8 cellular contexts compared by ENCODE assay signal in the genomic region with DNA sequence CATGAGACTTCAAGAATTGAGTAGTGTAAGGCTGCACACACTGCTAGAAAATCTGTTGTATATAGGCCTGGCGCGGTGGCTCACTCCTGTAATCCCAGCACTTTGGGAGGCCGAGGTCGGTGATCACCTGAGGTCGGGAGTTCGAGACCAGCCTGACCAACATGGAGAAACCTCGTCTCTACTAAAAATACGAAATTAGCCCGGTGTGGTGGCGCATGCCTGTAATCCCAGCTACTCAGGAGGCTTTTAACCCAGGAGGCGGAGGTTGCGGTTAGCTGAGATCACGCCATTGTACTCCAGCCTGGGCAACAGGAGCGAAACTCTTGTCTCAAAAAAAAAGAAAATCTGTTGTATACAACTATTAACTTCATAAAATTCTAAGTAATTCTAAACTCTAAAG. TPM values are rescaled to one million over a fixed set of nuclear protein-coding genes. Genes with fewer than 3 reads are reported as not detected.
DNase-seq lines count a peak whose midpoint lies in the region; ATAC-seq, FAIRE-seq and TF ChIP-seq lines count a peak whose summit lies in the region.
"Not testable (repeated sequence)": the region's sequence is repeated elsewhere in the genome, so short reads cannot be mapped to it uniquely, and the experiment has no call there.

No MANE protein-coding gene starts in this region.

- H3K27me3 ChIP-seq in CD4-positive, alpha-beta T cell (ENCODE audit: control insufficient read depth, insufficient read depth, low read length); ascending aorta; endothelial cell of umbilical vein (ENCODE audit: control insufficient read depth in 2 of 2, insufficient read depth in 2 of 2, low read length in 2 of 2); keratinocyte (ENCODE audit: control insufficient read depth, extremely low read depth, insufficient read depth, low read length); neutrophil; subcutaneous abdominal adipose tissue (ENCODE audit: control insufficient read depth in 5 of 5, insufficient read depth in 4 of 5, low read length in 5 of 5): not testable (repeated sequence)

- not testable (repeated sequence) for H3K9ac ChIP-seq in endothelial cell of umbilical vein (replicated peaks; ENCODE audit: extremely low read depth, insufficient read depth, low read length)
- peak overlapping the region; percentile 91 for H3K9ac ChIP-seq in keratinocyte (ENCODE audit: control insufficient read depth, extremely low read depth, insufficient read depth, low read length)
- peak overlapping the region in 1 of 5 donors; percentile 93 for H3K9ac ChIP-seq in subcutaneous abdominal adipose tissue (ENCODE audit: low read length in 5 of 5)

- CTCF ChIA-PET in CD4-positive, alpha-beta T cell (lab: Charles Lee), result not testable (repeated sequence)
- CTCF ChIA-PET in endothelial cell of umbilical vein (lab: Charles Lee), result interaction anchor here (1.6 kb wide), 1 partner anchor 12 kb away, joined by 8 read pairs; no protein-coding TSS in a partner anchor

- TF ChIP-seq POLR2A in endothelial cell of umbilical vein (IDR thresholded peaks at IDR 0.05; ENCODE audit: low read depth, low read length), result not testable (repeated sequence)

- not testable (repeated sequence) for FAIRE-seq in endothelial cell of umbilical vein (lab: Jason Lieb, UNC); keratinocyte (lab: Jason Lieb, UNC)

- not testable (repeated sequence) for TF ChIP-seq CTCF in CD4-positive, alpha-beta T cell (IDR thresholded peaks at IDR 0.05); VCaP (conservative IDR thresholded peaks at IDR 0.05); ascending aorta (IDR thresholded peaks at IDR 0.05); endothelial cell of umbilical vein (IDR thresholded peaks at IDR 0.05; ENCODE audit: extremely low read depth in 1 of 2, insufficient read depth in 1 of 2, low read depth in 1 of 2, low read length in 2 of 2); keratinocyte (optimal IDR thresholded peaks at IDR 0.05 in 1 of 3, IDR thresholded peaks at IDR 0.05 in 1 of 3, conservative IDR thresholded peaks at IDR 0.05 in 1 of 3; ENCODE audit: extremely low read depth in 1 of 3, insufficient read depth in 2 of 3, low read length in 3 of 3); neutrophil (IDR thresholded peaks at IDR 0.05)

- H3K4me3 Mint-ChIP-seq in CD4-positive, alpha-beta T cell, result peak overlapping the region; percentile 99
- H3K4me3 Mint-ChIP-seq in IgD-negative memory B cell, result peak overlapping the region; percentile 94 to 100 (median 98)

- not testable (repeated sequence) for DNase-seq in CD4-positive, alpha-beta T cell; ascending aorta (ENCODE audit: low spot score in 2 of 2); endothelial cell of umbilical vein (ENCODE audit: low read depth, low spot score); keratinocyte (ENCODE audit: low read depth, low spot score)

- H3K4me1 ChIP-seq in ascending aorta (peaks cover 0 to 20% of the 10 kb centered on the region in 2 donors), endothelial cell of umbilical vein (ENCODE audit: control insufficient read depth, extremely low read depth, insufficient read depth, low read length) (peaks cover 25% of the 10 kb centered on the region), keratinocyte (ENCODE audit: control insufficient read depth, extremely low read depth, insufficient read depth, low read length) (peaks cover 26% of the 10 kb centered on the region), neutrophil (ENCODE audit: control insufficient read depth in 1 of 2, insufficient read depth in 1 of 2, low read depth in 1 of 2, low read length in 1 of 2) (peaks cover 56 to 69% of the 10 kb centered on the region in 2 experiments), subcutaneous abdominal adipose tissue (ENCODE audit: control insufficient read depth in 5 of 5, insufficient read depth in 5 of 5, low read length in 5 of 5) (peaks cover 4 to 52% (median 44%) of the 10 kb centered on the region in 5 donors)

- not testable (repeated sequence) for H3K36me3 ChIP-seq in ascending aorta; endothelial cell of umbilical vein (ENCODE audit: control insufficient read depth in 2 of 2, extremely low read depth in 1 of 2, insufficient read depth in 2 of 2, low read length in 2 of 2); keratinocyte (ENCODE audit: control insufficient read depth in 2 of 2, extremely low read depth in 1 of 2, insufficient read depth in 2 of 2, low read length in 2 of 2); neutrophil; subcutaneous abdominal adipose tissue (ENCODE audit: control insufficient read depth in 5 of 5, insufficient read depth in 5 of 5, low read length in 5 of 5)

- not testable (repeated sequence) for H3K27me3 Mint-ChIP-seq in CD4-positive, alpha-beta T cell; IgD-negative memory B cell

- H4K20me1 ChIP-seq in endothelial cell of umbilical vein (replicated peaks; ENCODE audit: control insufficient read depth, extremely low read depth, insufficient read depth, low read length), result peaks cover 21% of the 10 kb centered on the region
- H4K20me1 ChIP-seq in keratinocyte (ENCODE audit: control insufficient read depth, extremely low read depth, insufficient read depth, low read length), result peaks cover 27% of the 10 kb centered on the region

- H3K4me1 Mint-ChIP-seq in CD4-positive, alpha-beta T cell (ENCODE audit: low read depth), result peaks cover 69% of the 10 kb centered on the region
- H3K4me1 Mint-ChIP-seq in IgD-negative memory B cell, result peaks cover 37 to 47% (median 38%) of the 10 kb centered on the region in 3 donors

- H3K4me2 ChIP-seq in endothelial cell of umbilical vein (ENCODE audit: insufficient read depth, low read length) (peak overlapping the region; percentile 100), keratinocyte (ENCODE audit: control insufficient read depth, extremely low read depth, insufficient read depth, low read depth, low read length) (peak overlapping the region; percentile 90)

- dilution Hi-C loops in endothelial cell of umbilical vein (cut with MboI; ENCODE audit: extremely low pct_ligation_motif_present, low sequenced_read_pairs); keratinocyte (cut with MboI; ENCODE audit: extremely low pct_ligation_motif_present, low sequenced_read_pairs): not testable (repeated sequence)

- POLR2A ChIA-PET in CD4-positive, alpha-beta T cell (lab: Charles Lee), result not testable (repeated sequence)
- POLR2A ChIA-PET in endothelial cell of umbilical vein (lab: Charles Lee), result interaction anchor here (0.6 kb wide), 1 partner anchor 71 kb away, joined by 3 read pairs; no protein-coding TSS in a partner anchor

- H3K4me3 ChIP-seq in ascending aorta, result peak overlapping the region; percentile 69 to 90
- H3K4me3 ChIP-seq in endothelial cell of umbilical vein (replicated peaks in 1 of 3; ENCODE audit: insufficient read depth in 1 of 3, low read depth in 1 of 3, low read length in 3 of 3), result peak overlapping the region in 1 of 3 experiments; percentile 96
- H3K4me3 ChIP-seq in keratinocyte (ENCODE audit: control insufficient read depth in 2 of 3, extremely low read depth in 1 of 3, insufficient read depth in 2 of 3, low read depth in 1 of 3, low read length in 3 of 3), result peak overlapping the region; percentile 61 to 97 (median 80)
- peak overlapping the region; percentile 84 to 97 for H3K4me3 ChIP-seq in neutrophil (ENCODE audit: low read depth in 1 of 2, low read length in 1 of 2)
- peak overlapping the region; percentile 79 to 99 (median 94) for H3K4me3 ChIP-seq in subcutaneous abdominal adipose tissue (ENCODE audit: low read depth in 1 of 5, low read length in 5 of 5)

- H2AFZ ChIP-seq in endothelial cell of umbilical vein (ENCODE audit: low read depth, low read length); keratinocyte (ENCODE audit: control insufficient read depth, low read length): not testable (repeated sequence)

- H3K9me1 ChIP-seq in endothelial cell of umbilical vein (replicated peaks; ENCODE audit: control insufficient read depth, extremely low read depth, insufficient read depth, low read length); keratinocyte (ENCODE audit: control insufficient read depth, extremely low read depth, insufficient read depth, low read length): not testable (repeated sequence)

- H3K79me2 ChIP-seq in endothelial cell of umbilical vein (ENCODE audit: control insufficient read depth, insufficient read depth, low read length) (peaks cover 69% of the 10 kb centered on the region), keratinocyte (ENCODE audit: control insufficient read depth, insufficient read depth, low read length) (peaks cover 67% of the 10 kb centered on the region)

- peak overlapping the region; percentile 92 for H3K27ac Mint-ChIP-seq in CD4-positive, alpha-beta T cell
- H3K27ac Mint-ChIP-seq in IgD-negative memory B cell, result peak overlapping the region; percentile 68 to 96 (median 92)

- H3K36me3 Mint-ChIP-seq in CD4-positive, alpha-beta T cell (ENCODE audit: low read depth), result peaks cover 34% of the 10 kb centered on the region
- not testable (repeated sequence) for H3K36me3 Mint-ChIP-seq in IgD-negative memory B cell

- BruUV-seq in endothelial cell of umbilical vein (replicated peaks; lab: Mats Ljungman, UMichigan), result not testable (repeated sequence)

- not testable (repeated sequence) for H3K27ac ChIP-seq in CD4-positive, alpha-beta T cell (ENCODE audit: low read depth, low read length); ascending aorta; endothelial cell of umbilical vein (ENCODE audit: insufficient read depth, low read depth, low read length); keratinocyte (ENCODE audit: control insufficient read depth, insufficient read depth, low read length); neutrophil; subcutaneous abdominal adipose tissue (ENCODE audit: low read depth, low read length)
- H3K27ac ChIP-seq in VCaP, result peak overlapping the region; percentile 100; the same call in 1 of the 2 replicates

- intact Hi-C loops in CD4-positive, alpha-beta T cell (cut with DNase I, micrococcal nuclease), result loop anchor here (5.0 to 10.0 kb wide), 4 partner anchors 36 to 628 kb away; partner anchors contain the start of genes DOCK10 (in 1 of the 2) and MRPL44 (in 1 of the 2)
- intact Hi-C loops in ascending aorta (cut with DNase I), result loop anchor here (10.0 kb wide), 2 partner anchors 68 to 392 kb away; no protein-coding TSS in a partner anchor
- intact Hi-C loops in endothelial cell of umbilical vein (cut with micrococcal nuclease), result loop anchor here (10.0 kb wide), 1 partner anchor 438 kb away; no protein-coding TSS in a partner anchor

- H3K9me3 ChIP-seq in CD4-positive, alpha-beta T cell (ENCODE audit: control insufficient read depth, low read length); ascending aorta; endothelial cell of umbilical vein (replicated peaks; ENCODE audit: control insufficient read depth, insufficient read depth, low read length); keratinocyte (ENCODE audit: control insufficient read depth, low read depth, low read length); neutrophil; subcutaneous abdominal adipose tissue (ENCODE audit: control insufficient read depth in 5 of 5, low read length in 5 of 5): not testable (repeated sequence)

- not testable (repeated sequence) for H3K9me3 Mint-ChIP-seq in CD4-positive, alpha-beta T cell; IgD-negative memory B cell

- not testable (repeated sequence) for ATAC-seq in CD4-positive, alpha-beta T cell (ENCODE audit: poor library complexity)

RNA-seq across cellular contexts. Expression of gene CUL3, which starts 2.1 kb away (rescaled TPM):
- total RNA-seq in CD4-positive, alpha-beta T cell, result 100 to 1,000 TPM; 115 TPM
- polyA plus RNA-seq in IgD-negative memory B cell, result 31.8 TPM
- 16.1 TPM for total RNA-seq in ascending aorta
- total RNA-seq in endothelial cell of umbilical vein, result 82.3 and 87.1 TPM in 2 replicates
- polyA plus RNA-seq in endothelial cell of umbilical vein, result 17.3 and 22.7 TPM in 2 replicates
- polyA plus RNA-seq in endothelial cell of umbilical vein (2011; cell fraction: cytosol; rRNA removed), result 34.8 and 38.4 TPM in 2 replicates
- polyA plus RNA-seq in endothelial cell of umbilical vein (2011; cell fraction: nucleus; rRNA removed), result 62.1 and 75.7 TPM in 2 replicates
- polyA plus RNA-seq in endothelial cell of umbilical vein (2012), result 75.7 and 105 TPM in 2 replicates
- 69.0 and 70.0 TPM in 2 replicates for polyA minus RNA-seq in endothelial cell of umbilical vein
- 19.6 TPM for polyA minus RNA-seq in endothelial cell of umbilical vein (2011; cell fraction: cytosol; rRNA and poly(A)+ RNA removed)
- polyA minus RNA-seq in endothelial cell of umbilical vein (2011; cell fraction: nucleus; rRNA and poly(A)+ RNA removed), result 116 and 151 TPM in 2 replicates
- polyA plus RNA-seq in keratinocyte, result 37.8 to 71.7 TPM (median 48.1 TPM) in 3 replicates
- polyA plus RNA-seq in keratinocyte (2011; ENCODE audit: low read depth), result 153 TPM
- 43.1 and 69.8 TPM in 2 replicates for polyA plus RNA-seq in keratinocyte (2011; cell fraction: cytosol; rRNA removed)
- 42.1 and 59.2 TPM in 2 replicates for polyA plus RNA-seq in keratinocyte (2011; cell fraction: nucleus; rRNA removed)
- 67.6 and 79.3 TPM in 2 replicates for polyA plus RNA-seq in keratinocyte (2012; ENCODE audit: low replicate concordance)
- polyA minus RNA-seq in keratinocyte, result 23.3 to 77.5 TPM (median 34.0 TPM) in 3 replicates
- polyA minus RNA-seq in keratinocyte (2011; cell fraction: cytosol; rRNA and poly(A)+ RNA removed), result 28.2 TPM
- 38.3 and 67.2 TPM in 2 replicates for polyA minus RNA-seq in keratinocyte (2011; cell fraction: nucleus; rRNA and poly(A)+ RNA removed)
